Comparison of ENCODE assay signal across 15 cellular contexts in genomic region chr6:155351273-155352129, GRCh38. TPM values are rescaled to one million over a fixed set of nuclear protein-coding genes. Genes with fewer than 3 reads are reported as not detected.
DNase-seq lines count a peak whose midpoint lies in the region; ATAC-seq, FAIRE-seq and TF ChIP-seq lines count a peak whose summit lies in the region.
"Had no signal": no experiment of that assay in that cellular context is flagged by ENCODE, and none has a peak within 500 bp of the region (broad histone marks: within the 10 kb centered on the region; RNA-seq: fewer than 3 reads in every experiment).

No MANE protein-coding gene starts in this region.

- no peak overlapping the region for H3K27ac Mint-ChIP-seq in endodermal cell

- no peaks in the 10 kb centered on the region for H3K9me2 ChIP-seq in Karpas-422 (replicated peaks; ENCODE audit: insufficient read depth, low read length)

- H3K27me3 ChIP-seq in Karpas-422 (ENCODE audit: low read length) (no peaks in the 10 kb centered on the region), endodermal cell (ENCODE audit: control insufficient read depth, insufficient read depth, low read length, poor library complexity, severe bottlenecking) (no peaks in the 10 kb centered on the region), spleen (replicated peaks in 1 of 7) (peaks cover 0 to 8% (median 0%) of the 10 kb centered on the region in 7 donors)
- H3K27me3 ChIP-seq: testis had no signal

- ATAC-seq in HG02970 (IDR thresholded peaks at IDR 0.05; ENCODE audit: low FRiP score, unreplicated experiment) = peak; percentile 97
- ATAC-seq: activated CD4-positive, CD25-positive, alpha-beta regulatory T cell treated with anti-CD3 and anti-CD28 coated beads, Interleukin-2, amount 50 U/mL, for 24 hours; left ventricle myocardium superior; Right ventricle myocardium inferior had no signal

- no peaks in the 10 kb centered on the region for H3K79me2 ChIP-seq in Karpas-422 (ENCODE audit: low read length)

- FAIRE-seq in GM18507 (lab: Jason Lieb, UNC) = peak; percentile 95

- no peak overlapping the region for H3K4me3 Mint-ChIP-seq in endodermal cell

- H3K9ac ChIP-seq in Karpas-422 (ENCODE audit: low read length) = no peak overlapping the region
- H3K9ac ChIP-seq in endodermal cell (ENCODE audit: extremely low read depth, low read length, poor library complexity, severe bottlenecking) = no peak overlapping the region

- H3K27ac ChIP-seq in Karpas-422 (ENCODE audit: low read length) (peak overlapping the region; percentile 60), endodermal cell (ENCODE audit: low read depth, low read length) (no peak overlapping the region), spleen (no peak overlapping the region)
- H3K27ac ChIP-seq: testis had no signal

- H3K4me3 ChIP-seq in Karpas-422 (ENCODE audit: low read length) (no peak overlapping the region), endodermal cell (ENCODE audit: low read length) (no peak overlapping the region), spleen (no peak overlapping the region)
- H3K4me3 ChIP-seq: testis had no signal

- no peak for TF ChIP-seq CTCF in GM20000 (IDR thresholded peaks at IDR 0.05; ENCODE audit: extremely low read depth, missing control alignments)
- TF ChIP-seq CTCF in endodermal cell (conservative IDR thresholded peaks at IDR 0.05) = no peak
- no peak for TF ChIP-seq CTCF in spleen (IDR thresholded peaks at IDR 0.05 in 8 of 11, conservative IDR thresholded peaks at IDR 0.05 in 3 of 11)

- intact Hi-C loops in spleen (cut with DNase I; ENCODE audit: low total_unique reads) = no loop called here

- H3K4me1 ChIP-seq in Karpas-422 (ENCODE audit: low read length) (peaks cover 17% of the 10 kb centered on the region), endodermal cell (ENCODE audit: control insufficient read depth, insufficient read depth, low read length) (no peaks in the 10 kb centered on the region), spleen (peaks cover 0 to 7% (median 0%) of the 10 kb centered on the region in 6 donors)
- H3K4me1 ChIP-seq: testis had no signal

- TF ChIP-seq POLR2A in spleen (IDR thresholded peaks at IDR 0.05) = no peak

- whole genome bisulfite sequencing in endodermal cell (ENCODE audit: insufficient coverage in 1 of 2, insufficient read length in 1 of 2), 2 experiments = 93% methylated on average over 4 of the region's 5 CpGs; no CpG with 5 or more reads in 1 of the 2 experiments
- WGBS in spleen, 5 donors = 75 to 86% (median 79%) methylated on average over 5 of the region's 5 CpGs

- H3K4me1 Mint-ChIP-seq in endodermal cell = no peaks in the 10 kb centered on the region

- H4K20me1 ChIP-seq in Karpas-422 (ENCODE audit: insufficient read depth, low read depth, low read length) = no peaks in the 10 kb centered on the region

- peak overlapping the region; percentile 42 for H3K4me2 ChIP-seq in Karpas-422 (ENCODE audit: low read depth, low read length, poor library complexity, severe bottlenecking)

- H3K9me3 ChIP-seq in Karpas-422 (ENCODE audit: low read length) = peaks cover 17% of the 10 kb centered on the region
- H3K9me3 ChIP-seq in endodermal cell (ENCODE audit: control insufficient read depth, low read length) = peaks cover 27% of the 10 kb centered on the region
- peaks cover 10 to 61% (median 43%) of the 10 kb centered on the region in 8 donors for H3K9me3 ChIP-seq in spleen
- H3K9me3 ChIP-seq: testis had no signal

- H3K36me3 ChIP-seq in Karpas-422 (ENCODE audit: insufficient read depth, low read length) (no peaks in the 10 kb centered on the region; the same call in none of the 2 replicates), endodermal cell (ENCODE audit: control insufficient read depth, insufficient read depth, low read length) (no peaks in the 10 kb centered on the region), spleen (no peaks in the 10 kb centered on the region)

- H2AFZ ChIP-seq in Karpas-422 (ENCODE audit: low read length) = no peak overlapping the region

- DNase-seq in GM18507 (ENCODE audit: extremely low spot score, insufficient read length, low read depth) = peak; percentile 71
- peak; percentile 79 for DNase-seq in GM20000 (ENCODE audit: low spot score)
- DNase-seq in Karpas-422 = peak; percentile 65
- no peak for DNase-seq in SKM-1 treated with dmso at 0.1 percent for 144 hours (lab: John Stamatoyannopoulos, UW; ENCODE audit: unreplicated experiment)
- no peak for DNase-seq in endodermal cell
- DNase-seq in spleen = no peak
- no peak for DNase-seq in activated naive CD4-positive, alpha-beta T cell treated with anti-CD3 and anti-CD28 coated beads, Interleukin-2, amount 50 U/mL, for 16 hours
- DNase-seq: activated effector memory CD4-positive, alpha-beta T cell treated with anti-CD3 and anti-CD28 coated beads, Interleukin-2, amount 50 U/mL, for 16 hours; IMR-90; left ventricle myocardium superior; stimulated activated CD4-positive, alpha-beta T cell treated with anti-CD3 and anti-CD28 coated beads, Interleukin-2, amount 100 ng/mL, for 24 hours; testis had no signal

- H3K9me3 Mint-ChIP-seq in endodermal cell = peaks cover 22% of the 10 kb centered on the region

- H3K36me3 Mint-ChIP-seq in endodermal cell (ENCODE audit: low read depth) = no peaks in the 10 kb centered on the region

- H3K27me3 Mint-ChIP-seq in endodermal cell (ENCODE audit: insufficient read depth) = peaks cover 1% of the 10 kb centered on the region

RNA-seq across cellular contexts. Expression of gene TFB1M, which starts 37.2 kb away (rescaled TPM):
- 40.3 and 45.0 TPM in 2 replicates for total RNA-seq in Karpas-422 (2014; rRNA removed; shearing (Covaris generic); ENCODE audit: low replicate concordance)
- 10 to 100 TPM; 38.8 to 43.0 TPM for total RNA-seq in endodermal cell
- polyA plus RNA-seq in endodermal cell (2013, experiment 1 of 2) = 19.8 TPM
- 17.0 TPM for polyA plus RNA-seq in endodermal cell (2013, experiment 2 of 2)
- 10 to 100 TPM; 11.4 to 39.2 (median 24.0) TPM for total RNA-seq in spleen
- 10 to 100 TPM; 16.7 to 17.8 (median 16.7) TPM for polyA plus RNA-seq in spleen

Comparison
In these comparisons a context has a peak if more than half of its experiments do, and no peak if none do; other contexts are left out.
1. DNase-seq: peak in GM18507 (single experiment), GM20000 (single experiment) and Karpas-422 (single experiment); none in SKM-1 treated with dmso at 0.1 percent for 144 hours (single experiment), endodermal cell (single experiment), spleen (single experiment) and activated naive CD4-positive, alpha-beta T cell treated with anti-CD3 and anti-CD28 coated beads, Interleukin-2, amount 50 U/mL, for 16 hours (single experiment).